ENCODE assay signal across 1 cellular context in the genomic region with DNA sequence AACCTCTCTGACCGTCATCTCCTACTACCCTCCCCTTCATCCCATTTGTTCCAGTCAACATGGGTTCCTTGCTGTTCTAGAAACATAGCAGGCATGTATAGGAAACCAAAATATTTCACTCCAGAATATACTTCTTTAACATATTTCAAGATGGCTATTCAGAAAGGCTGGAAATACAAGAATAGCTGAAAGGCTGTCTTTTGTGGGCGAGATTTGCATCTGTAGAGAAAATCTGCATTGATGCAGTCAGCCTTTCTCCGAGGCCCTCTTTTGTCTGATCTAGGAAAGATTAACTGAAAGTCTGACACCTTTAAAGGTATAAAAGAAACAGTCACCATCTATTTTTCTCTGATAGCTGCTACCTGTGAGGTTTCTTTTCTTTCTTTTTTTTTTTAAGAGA.
TF ChIP-seq lines count a peak whose summit lies in the region.

No MANE protein-coding gene starts in this region.

TF ChIP-seq in H1, 55 proteins besides CTCF, POLR2A, EP300 and RAD21:
- TF ChIP-seq EZH2 (IDR thresholded peaks at IDR 0.05; ENCODE audit: low read depth, low read length, severe bottlenecking) (no peak), FOSL1 (IDR thresholded peaks at IDR 0.05; ENCODE audit: insufficient read depth, low read depth, low read length) (no peak), CHD2 (IDR thresholded peaks at IDR 0.05; ENCODE audit: low read length) (no peak), JUND (IDR thresholded peaks at IDR 0.05; ENCODE audit: low read length) (no peak), CBX5 (IDR thresholded peaks at IDR 0.05; ENCODE audit: low read depth, low read length) (no peak), TAF7 (optimal IDR thresholded peaks at IDR 0.05; ENCODE audit: borderline replicate concordance, low read depth, low read length) (no peak), JUN (IDR thresholded peaks at IDR 0.05; ENCODE audit: low read depth, low read length) (no peak), TBP (IDR thresholded peaks at IDR 0.05; ENCODE audit: low read depth, low read length) (no peak), YY1 (IDR thresholded peaks at IDR 0.05; ENCODE audit: low read depth, low read length) (no peak), RNF2 (IDR thresholded peaks at IDR 0.05; ENCODE audit: borderline replicate concordance, low read depth, low read length, missing control alignments, poor library complexity, severe bottlenecking) (no peak), NRF1 (IDR thresholded peaks at IDR 0.05; ENCODE audit: low read depth, low read length) (no peak), MAFK (IDR thresholded peaks at IDR 0.05; ENCODE audit: low read depth, low read length) (no peak)
- TF ChIP-seq, protein P1, sequence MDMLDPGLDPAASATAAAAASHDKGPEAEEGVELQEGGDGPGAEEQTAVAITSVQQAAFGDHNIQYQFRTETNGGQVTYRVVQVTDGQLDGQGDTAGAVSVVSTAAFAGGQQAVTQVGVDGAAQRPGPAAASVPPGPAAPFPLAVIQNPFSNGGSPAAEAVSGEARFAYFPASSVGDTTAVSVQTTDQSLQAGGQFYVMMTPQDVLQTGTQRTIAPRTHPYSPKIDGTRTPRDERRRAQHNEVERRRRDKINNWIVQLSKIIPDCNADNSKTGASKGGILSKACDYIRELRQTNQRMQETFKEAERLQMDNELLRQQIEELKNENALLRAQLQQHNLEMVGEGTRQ (IDR thresholded peaks at IDR 0.05; ENCODE audit: low read length) = no peak
